13 cellular contexts compared by ENCODE assay signal in the genomic region with DNA sequence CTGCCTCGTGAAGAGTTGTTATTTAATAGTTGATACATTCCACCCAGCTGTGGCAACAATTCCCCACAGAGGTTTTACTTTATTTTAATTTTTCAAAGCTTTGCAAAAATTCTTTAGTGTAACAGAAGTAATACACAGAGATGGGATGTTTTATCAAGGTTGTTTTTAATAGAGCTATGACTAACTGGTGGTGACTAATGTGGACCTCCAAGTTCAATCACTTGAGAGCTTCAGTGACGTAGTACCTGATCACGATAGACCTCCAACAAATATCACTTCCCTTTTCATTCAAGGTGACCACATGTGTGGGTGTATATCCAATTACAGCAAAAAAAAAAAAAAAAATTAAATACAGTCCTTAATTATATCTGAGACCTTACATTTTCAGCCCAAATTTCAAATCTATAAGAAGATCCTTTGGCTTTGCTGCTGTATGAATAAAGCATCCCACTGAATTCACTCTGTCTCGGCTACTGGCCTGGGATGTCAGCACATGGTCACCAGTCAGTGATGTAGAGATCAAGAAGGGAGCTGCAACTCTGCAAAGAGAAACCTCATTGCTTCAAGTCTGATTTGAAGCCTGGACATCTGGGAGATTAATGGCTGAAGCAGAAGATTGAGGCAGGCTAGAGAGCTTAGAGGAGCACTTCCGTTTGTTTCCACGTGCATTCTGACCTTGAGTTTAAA.
DNase-seq lines count a peak whose midpoint lies in the region; ATAC-seq, FAIRE-seq and TF ChIP-seq lines count a peak whose summit lies in the region.
"Had no signal": no experiment of that assay in that cellular context is flagged by ENCODE, and none has a peak within 500 bp of the region (broad histone marks: within the 10 kb centered on the region; RNA-seq: fewer than 3 reads in every experiment).

No MANE protein-coding gene starts in this region.

- peaks cover 13% of the 10 kb centered on the region for H3K4me1 Mint-ChIP-seq in HFFc6 (ENCODE audit: low read depth)
- H3K4me1 Mint-ChIP-seq: CD4-positive, CD25-positive, alpha-beta regulatory T cell had no signal

- no peak overlapping the region for H3K4me3 Mint-ChIP-seq in HFFc6
- H3K4me3 Mint-ChIP-seq: CD4-positive, CD25-positive, alpha-beta regulatory T cell had no signal

- peaks cover 4% of the 10 kb centered on the region for H3K27me3 Mint-ChIP-seq in HFFc6 (ENCODE audit: insufficient read depth)
- H3K27me3 Mint-ChIP-seq: CD4-positive, CD25-positive, alpha-beta regulatory T cell had no signal

- no peak for FAIRE-seq in RCC 7860 (lab: Jason Lieb, UNC)

- no peak overlapping the region; the same call in 1 of the 2 replicates for H3K27ac Mint-ChIP-seq in HFFc6
- H3K27ac Mint-ChIP-seq: CD4-positive, CD25-positive, alpha-beta regulatory T cell had no signal

- POLR2A ChIA-PET in GM10248 (lab: Yijun Ruan, JAX) = no interaction called here

- CTCF ChIA-PET in GM10248 (lab: Yijun Ruan, JAX) = interaction anchor here (1.1 to 4.1 kb wide), 4 partner anchors 9 to 634 kb away, joined by 3 to 37 read pairs (median 6); no protein-coding TSS in a partner anchor

- H3K36me3 Mint-ChIP-seq in HFFc6 (ENCODE audit: low read depth) = no peaks in the 10 kb centered on the region
- H3K36me3 Mint-ChIP-seq: CD4-positive, CD25-positive, alpha-beta regulatory T cell had no signal

- H3K9me3 Mint-ChIP-seq in HFFc6 = no peaks in the 10 kb centered on the region

- ATAC-seq in left lobe of liver = no peak

- peak; percentile 32 for DNase-seq in GM10248 (ENCODE audit: extremely low spot score)
- DNase-seq in HFFc6 = peak; percentile 17
- DNase-seq in RCC 7860 (ENCODE audit: low spot score) = peak; percentile 14
- DNase-seq in iris pigment epithelial cell (ENCODE audit: low read depth) = peak; percentile 89
- DNase-seq in NCI-H2171 treated with DMSO at 0.1 percent for 48 hours (lab: John Stamatoyannopoulos, UW) = no peak
- DNase-seq in left lobe of liver (ENCODE audit: low spot score) = no peak
- no peak for DNase-seq in NCI-H345 (lab: John Stamatoyannopoulos, UW)
- no peak for DNase-seq in activated naive CD4-positive, alpha-beta T cell treated with Interleukin-2 at 50 U/mL for 16 hours
- DNase-seq: activated gamma-delta T cell; CD4-positive, CD25-positive, alpha-beta regulatory T cell; cortex of kidney; NCI-H1105; NCI-H526 had no signal

- TF ChIP-seq CTCF in GM10248 (IDR thresholded peaks at IDR 0.05; ENCODE audit: control extremely low read depth, extremely low read depth, low read depth, missing control alignments) (no peak), HFFc6 (IDR thresholded peaks at IDR 0.05) (no peak)

Comparison
In these comparisons a context has a peak if more than half of its experiments do, and no peak if none do; other contexts are left out.
1. DNase-seq: peak in GM10248 (single experiment), HFFc6 (single experiment), RCC 7860 (single experiment) and iris pigment epithelial cell (single experiment); none in NCI-H2171 treated with DMSO at 0.1 percent for 48 hours (single experiment), left lobe of liver (single experiment), NCI-H345 (single experiment) and activated naive CD4-positive, alpha-beta T cell treated with Interleukin-2 at 50 U/mL for 16 hours (single experiment).